Comparison of ENCODE assay signal across 18 cellular contexts in the genomic region with DNA sequence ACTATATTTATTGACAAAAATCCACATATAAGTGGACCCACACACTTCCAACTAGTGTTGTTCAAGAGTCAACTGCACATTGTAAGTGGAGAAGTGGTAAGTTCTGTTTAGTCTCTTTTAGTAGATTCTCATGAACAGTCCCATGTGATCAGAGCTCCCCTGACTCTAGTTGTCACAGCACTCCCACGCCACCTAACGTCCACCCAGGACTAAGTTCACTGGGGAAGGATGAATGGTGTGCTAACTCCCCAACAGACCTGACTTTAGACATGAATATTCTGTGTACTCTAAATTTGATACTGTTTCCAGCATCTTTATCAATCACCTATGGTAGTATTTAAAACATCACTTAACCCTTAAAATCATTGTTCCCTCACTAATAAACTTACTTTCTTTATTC. TPM values are rescaled to one million over a fixed set of nuclear protein-coding genes. Genes with fewer than 3 reads are reported as not detected.
DNase-seq lines count a peak whose midpoint lies in the region; ATAC-seq, FAIRE-seq and TF ChIP-seq lines count a peak whose summit lies in the region.
"Had no signal": no experiment of that assay in that cellular context is flagged by ENCODE, and none has a peak within 500 bp of the region (broad histone marks: within the 10 kb centered on the region; RNA-seq: fewer than 3 reads in every experiment).

No MANE protein-coding gene starts in this region.

- no TSS peak for BruUV-seq in MCF 10A (replicated peaks; lab: Mats Ljungman, UMichigan)
- no TSS peak for BruUV-seq in mammary epithelial cell (replicated peaks; lab: Mats Ljungman, UMichigan)
- no TSS peak for BruUV-seq in K562 (replicated peaks; lab: Mats Ljungman, UMichigan)

- H4K20me1 ChIP-seq in mammary epithelial cell (ENCODE audit: insufficient read depth, low read length): no peaks in the 10 kb centered on the region
- H4K20me1 ChIP-seq in K562 (replicated peaks; ENCODE audit: control insufficient read depth, insufficient read depth, low read length): no peaks in the 10 kb centered on the region
- no peaks in the 10 kb centered on the region for H4K20me1 ChIP-seq in osteoblast (ENCODE audit: insufficient read depth, low read length)

- TF ChIP-seq CTCF in MCF 10A (IDR thresholded peaks at IDR 0.05; ENCODE audit: unreplicated experiment) (no peak), mammary epithelial cell (conservative IDR thresholded peaks at IDR 0.05 in 1 of 2, IDR thresholded peaks at IDR 0.05 in 1 of 2; ENCODE audit: extremely low read depth in 1 of 2, insufficient read depth in 1 of 2, low read depth in 1 of 2, low read length in 2 of 2) (no peak), K562 (IDR thresholded peaks at IDR 0.05 in 2 of 3, conservative IDR thresholded peaks at IDR 0.05 in 1 of 3; ENCODE audit: insufficient read depth in 2 of 3, low read depth in 1 of 3, low read length in 3 of 3) (peak; percentile 41 to 60 (median 50); a peak in 5 of 6 replicates), osteoblast (IDR thresholded peaks at IDR 0.05; ENCODE audit: extremely low read depth, low read depth, low read length) (peak; percentile 22), omental fat pad (IDR thresholded peaks at IDR 0.05) (no peak)

- dilution Hi-C loops in mammary epithelial cell (cut with HindIII; ENCODE audit: low sequenced_read_pairs): loop anchor here (25.0 kb wide), 1 partner anchor 377 kb away; no protein-coding TSS in a partner anchor

- DNase-seq in MCF 10A (ENCODE audit: unreplicated experiment) (peak; percentile 8), mammary epithelial cell (no peak), KBM-7 (peak; percentile 2), K562 (ENCODE audit: extremely low read depth in 1 of 4, low spot score in 3 of 4) (peak; percentile 23 to 49 (median 32)), osteoblast (ENCODE audit: insufficient read length, low spot score, missing footprints) (no peak), omental fat pad (ENCODE audit: low spot score) (no peak)
- DNase-seq in CD4-positive, alpha-beta memory T cell: no peak
- DNase-seq: activated naive CD8-positive, alpha-beta T cell treated with anti-CD3 and anti-CD28 coated beads, Interleukin-2, amount 50 U/mL, for 24 hours; DMS79; foreskin fibroblast; naive B cell; NCI-H510A; stimulated activated CD4-positive, alpha-beta T cell treated with anti-CD3 and anti-CD28 coated beads, Interleukin-4, amount 100 ng/mL, for 4 hours; stimulated activated naive CD4-positive, alpha-beta T cell treated with Interleukin-2 at 50 U/mL for 16 hours had no signal

- WGBS in mammary epithelial cell (ENCODE audit: low coverage, missing lambda C conversion rate): 70% methylated on average over 2 of the region's 2 CpGs
- 13% methylated on average over 2 of the region's 2 CpGs for WGBS in K562 (ENCODE audit: insufficient coverage, low coverage, missing lambda C conversion rate)

- no peak overlapping the region for H3K27ac Mint-ChIP-seq in MCF 10A (ENCODE audit: low read depth, unreplicated experiment)
- H3K27ac Mint-ChIP-seq in CD4-positive, alpha-beta memory T cell: no peak overlapping the region
- H3K27ac Mint-ChIP-seq: activated naive CD8-positive, alpha-beta T cell treated with anti-CD3 and anti-CD28 coated beads, Interleukin-2, amount 50 U/mL, for 24 hours; naive B cell had no signal

- POLR2A ChIA-PET in MCF 10A (lab: Yijun Ruan, JAX) (interaction anchor here (0.7 kb wide), 1 partner anchor 293 kb away, joined by 4 read pairs; no protein-coding TSS in a partner anchor), K562 (lab: Yijun Ruan, JAX) (interaction anchor here (0.6 to 1.8 kb wide), 2 partner anchors 13 to 245 kb away, joined by 3 to 8 read pairs; no protein-coding TSS in a partner anchor)
- POLR2A ChIA-PET in CD4-positive, alpha-beta memory T cell (lab: Charles Lee; ENCODE audit: partially characterized antibody): no interaction called here

- intact Hi-C loops in MCF 10A (cut with micrococcal nuclease) (no loop called here), mammary epithelial cell (cut with micrococcal nuclease) (loop anchor here (5.0 kb wide), 1 partner anchor 338 kb away; no protein-coding TSS in a partner anchor), K562 (cut with micrococcal nuclease) (loop anchor here (1.0 kb wide), 1 partner anchor 338 kb away; no protein-coding TSS in a partner anchor)
- intact Hi-C loops in CD4-positive, alpha-beta memory T cell (cut with micrococcal nuclease): no loop called here

- H3K9me3 Mint-ChIP-seq in MCF 10A (ENCODE audit: unreplicated experiment): no peaks in the 10 kb centered on the region
- peaks cover 0 to 2% (median 0%) of the 10 kb centered on the region in 8 donors for H3K9me3 Mint-ChIP-seq in CD4-positive, alpha-beta memory T cell
- H3K9me3 Mint-ChIP-seq: activated naive CD8-positive, alpha-beta T cell treated with anti-CD3 and anti-CD28 coated beads, Interleukin-2, amount 50 U/mL, for 24 hours; naive B cell had no signal

- peak; percentile 85 for ATAC-seq in K562
- no peak for ATAC-seq in omental fat pad (ENCODE audit: low FRiP score)
- ATAC-seq in GM21447 (IDR thresholded peaks at IDR 0.05; ENCODE audit: unreplicated experiment): no peak
- ATAC-seq: activated naive CD8-positive, alpha-beta T cell treated with anti-CD3 and anti-CD28 coated beads, Interleukin-2, amount 50 U/mL, for 24 hours had no signal

- TF ChIP-seq RAD21 in K562 (CRISPR knock-in tag; conservative IDR thresholded peaks at IDR 0.05 in 1 of 2, IDR thresholded peaks at IDR 0.05 in 1 of 2): peak; percentile 29 to 56

- CTCF ChIA-PET in MCF 10A (lab: Yijun Ruan, JAX) (interaction anchor here (1.6 to 2.4 kb wide), 3 partner anchors 13 to 710 kb away, joined by 5 to 15 read pairs (median 6); no protein-coding TSS in a partner anchor), mammary epithelial cell (lab: Charles Lee; ENCODE audit: low non-redundant PET) (no interaction called here), K562 (lab: Yijun Ruan, JAX; ENCODE audit: low intra/inter-chr PET ratio) (no interaction called here)
- CTCF ChIA-PET in CD4-positive, alpha-beta memory T cell (lab: Charles Lee; ENCODE audit: partially characterized antibody): no interaction called here

- H3K9ac ChIP-seq in mammary epithelial cell (ENCODE audit: insufficient read depth, low read length) (no peak overlapping the region), K562 (ENCODE audit: insufficient read depth in 1 of 2, low read depth in 2 of 2, low read length in 2 of 2) (no peak overlapping the region)

- no peak overlapping the region for H3K4me2 ChIP-seq in mammary epithelial cell (ENCODE audit: insufficient read depth, low read depth, low read length)
- H3K4me2 ChIP-seq in K562 (ENCODE audit: insufficient read depth, low read length): no peak overlapping the region
- no peak overlapping the region for H3K4me2 ChIP-seq in osteoblast (ENCODE audit: insufficient read depth, low read length)

- H3K27ac ChIP-seq in mammary epithelial cell (ENCODE audit: insufficient read depth, low read depth, low read length) (no peak overlapping the region), K562 (ENCODE audit: extremely low read depth, low read depth, low read length) (no peak overlapping the region), osteoblast (ENCODE audit: low read depth, low read length) (no peak overlapping the region)
- no peak overlapping the region for H3K27ac ChIP-seq in CD4-positive, alpha-beta memory T cell (ENCODE audit: low read depth, low read length)
- H3K27ac ChIP-seq: HL-60, right atrium auricular region had no signal

- no peak overlapping the region for H3K4me3 Mint-ChIP-seq in MCF 10A (ENCODE audit: unreplicated experiment)
- H3K4me3 Mint-ChIP-seq in CD4-positive, alpha-beta memory T cell: no peak overlapping the region
- H3K4me3 Mint-ChIP-seq: activated naive CD8-positive, alpha-beta T cell treated with anti-CD3 and anti-CD28 coated beads, Interleukin-2, amount 50 U/mL, for 24 hours; naive B cell had no signal

- TF ChIP-seq POLR2A in K562 (conservative IDR thresholded peaks at IDR 0.05): no peak

- H3K27me3 ChIP-seq in mammary epithelial cell (ENCODE audit: insufficient read depth, low read length) (no peaks in the 10 kb centered on the region), K562 (ENCODE audit: control insufficient read depth in 2 of 2, insufficient read depth in 2 of 2, low read length in 2 of 2) (no peaks in the 10 kb centered on the region), osteoblast (ENCODE audit: insufficient read depth, low read length) (no peaks in the 10 kb centered on the region)
- H3K27me3 ChIP-seq in CD4-positive, alpha-beta memory T cell (ENCODE audit: insufficient read depth, low read length): no peaks in the 10 kb centered on the region
- H3K27me3 ChIP-seq: right atrium auricular region had no signal

- no peaks in the 10 kb centered on the region for H3K9me3 ChIP-seq in mammary epithelial cell (replicated peaks; ENCODE audit: insufficient read depth, low read length)
- no peaks in the 10 kb centered on the region for H3K9me3 ChIP-seq in K562 (replicated peaks; ENCODE audit: control insufficient read depth, insufficient read depth, low read depth, low read length)
- H3K9me3 ChIP-seq in osteoblast (ENCODE audit: low read depth, low read length): no peaks in the 10 kb centered on the region
- no peaks in the 10 kb centered on the region for H3K9me3 ChIP-seq in CD4-positive, alpha-beta memory T cell (ENCODE audit: control insufficient read depth in 1 of 2, low read length in 2 of 2)
- H3K9me3 ChIP-seq: right atrium auricular region had no signal

- H3K36me3 ChIP-seq in mammary epithelial cell (ENCODE audit: insufficient read depth, low read length): no peaks in the 10 kb centered on the region
- H3K36me3 ChIP-seq in K562 (ENCODE audit: control insufficient read depth, insufficient read depth, low read length): no peaks in the 10 kb centered on the region
- no peaks in the 10 kb centered on the region for H3K36me3 ChIP-seq in osteoblast (ENCODE audit: insufficient read depth, low read length)
- H3K36me3 ChIP-seq in CD4-positive, alpha-beta memory T cell (ENCODE audit: insufficient read depth, low read length): no peaks in the 10 kb centered on the region
- H3K36me3 ChIP-seq: right atrium auricular region had no signal

- H3K36me3 Mint-ChIP-seq in MCF 10A (ENCODE audit: insufficient read depth, unreplicated experiment): no peaks in the 10 kb centered on the region
- H3K36me3 Mint-ChIP-seq in CD4-positive, alpha-beta memory T cell: no peaks in the 10 kb centered on the region
- H3K36me3 Mint-ChIP-seq: naive B cell had no signal

- H3K4me1 Mint-ChIP-seq in MCF 10A (ENCODE audit: insufficient read depth, unreplicated experiment): no peaks in the 10 kb centered on the region
- no peaks in the 10 kb centered on the region for H3K4me1 Mint-ChIP-seq in CD4-positive, alpha-beta memory T cell
- H3K4me1 Mint-ChIP-seq: activated naive CD8-positive, alpha-beta T cell treated with anti-CD3 and anti-CD28 coated beads, Interleukin-2, amount 50 U/mL, for 24 hours; naive B cell had no signal

- H3K79me2 ChIP-seq in mammary epithelial cell (ENCODE audit: insufficient read depth, low read length) (no peaks in the 10 kb centered on the region), K562 (ENCODE audit: control insufficient read depth, insufficient read depth, low read length) (no peaks in the 10 kb centered on the region), osteoblast (ENCODE audit: insufficient read depth, low read length) (no peaks in the 10 kb centered on the region)

- H3K4me1 ChIP-seq in mammary epithelial cell (ENCODE audit: insufficient read depth, low read length) (no peaks in the 10 kb centered on the region), K562 (replicated peaks in 1 of 2; ENCODE audit: control insufficient read depth in 2 of 2, insufficient read depth in 2 of 2, low read length in 2 of 2) (no peaks in the 10 kb centered on the region), osteoblast (ENCODE audit: insufficient read depth, low read length) (no peaks in the 10 kb centered on the region)
- no peaks in the 10 kb centered on the region for H3K4me1 ChIP-seq in CD4-positive, alpha-beta memory T cell (ENCODE audit: insufficient read depth, low read length)
- H3K4me1 ChIP-seq: right atrium auricular region had no signal

- peak; percentile 75 for FAIRE-seq in K562 (lab: Jason Lieb, UNC)
- FAIRE-seq: keratinocyte had no signal

- in situ Hi-C loops in mammary epithelial cell (cut with MboI; ENCODE audit: low sequenced_read_pairs in 2 of 2): loop anchor here (25.0 kb wide), 1 partner anchor 702 kb away; no protein-coding TSS in a partner anchor
- in situ Hi-C loops in KBM-7 (cut with MboI; ENCODE audit: low pct_unique_long_range_greater_than_20kb, low sequenced_read_pairs): no loop called here
- in situ Hi-C loops in K562 (cut with MboI): no loop called here

- H3K4me3 ChIP-seq in mammary epithelial cell (replicated peaks in 1 of 3; ENCODE audit: insufficient read depth in 1 of 3, low read depth in 2 of 3, low read length in 3 of 3): no peak overlapping the region
- no peak overlapping the region for H3K4me3 ChIP-seq in K562
- H3K4me3 ChIP-seq in osteoblast (ENCODE audit: insufficient read depth, low read length): no peak overlapping the region
- no peak overlapping the region for H3K4me3 ChIP-seq in CD4-positive, alpha-beta memory T cell (ENCODE audit: low read length in 2 of 2)
- H3K4me3 ChIP-seq: right atrium auricular region had no signal

- TF ChIP-seq EP300 in K562 (IDR thresholded peaks at IDR 0.05; ENCODE audit: low read length): no peak

- no peak overlapping the region for H2AFZ ChIP-seq in mammary epithelial cell (ENCODE audit: low read depth, low read length)
- no peak overlapping the region for H2AFZ ChIP-seq in K562 (ENCODE audit: low read depth, low read length)
- H2AFZ ChIP-seq in osteoblast (ENCODE audit: low read length): no peak overlapping the region

- H3K27me3 Mint-ChIP-seq in MCF 10A (ENCODE audit: insufficient read depth, unreplicated experiment): no peaks in the 10 kb centered on the region
- no peaks in the 10 kb centered on the region for H3K27me3 Mint-ChIP-seq in CD4-positive, alpha-beta memory T cell
- H3K27me3 Mint-ChIP-seq: activated naive CD8-positive, alpha-beta T cell treated with anti-CD3 and anti-CD28 coated beads, Interleukin-2, amount 50 U/mL, for 24 hours; naive B cell had no signal

- no peaks in the 10 kb centered on the region for H3K9me1 ChIP-seq in K562 (ENCODE audit: control insufficient read depth, insufficient read depth, low read length)

RNA-seq across cellular contexts. Expression of gene PACRGL, which starts 59.8 kb away (rescaled TPM):
- total RNA-seq in MCF 10A (2022) (23.7 and 28.3 TPM in 2 replicates), mammary epithelial cell (10 to 100 TPM; 16.0 to 29.2 TPM), K562 (2014; rRNA removed) (54.6 and 66.0 TPM in 2 replicates), K562 (2014; rRNA removed; fragmentation: Illumina TruSeq; extraction: Trizol) (35.9 and 36.8 TPM in 2 replicates), K562 (2015; rRNA removed; fragmentation: Illumina TruSeq; extraction: Trizol) (23.8 and 24.8 TPM in 2 replicates), K562 (2021) (22.7 and 26.4 TPM in 2 replicates), osteoblast (26.8 and 27.5 TPM in 2 replicates), omental fat pad (10 to 100 TPM; 20.3 to 26.3 (median 21.8) TPM)
- polyA plus RNA-seq in mammary epithelial cell (11.5 TPM), K562 (2011; rRNA removed) (21.3 and 37.9 TPM in 2 replicates), K562 (2014; fragmentation: Illumina TruSeq; extraction: Trizol) (26.3 and 27.5 TPM in 2 replicates), K562 (2014; fragmentation: Nextera tagmentation; extraction: Ambion mirVana) (1 to 10 TPM; 6.6 to 8.0 TPM), K562 (2014; rRNA removed) (48.2 and 55.0 TPM in 2 replicates)
- polyA minus RNA-seq in mammary epithelial cell: 6.3 TPM
- total RNA-seq in K562 (2011; cell fraction: chromatin; rRNA removed; ENCODE audit: low replicate concordance): 36.9 and 74.5 TPM in 2 replicates
- 33.8 and 36.4 TPM in 2 replicates for total RNA-seq in K562 (2011; cell fraction: nucleolus; rRNA removed)
- 42.4 and 47.6 TPM in 2 replicates for total RNA-seq in K562 (2011; cell fraction: nucleoplasm; rRNA removed)
- polyA plus RNA-seq in K562 (2011; cell fraction: cytosol; rRNA removed): 11.1 and 12.1 TPM in 2 replicates
- polyA plus RNA-seq in K562 (2011; cell fraction: nucleus; rRNA removed): 19.2 and 43.2 TPM in 2 replicates
- 11.1 and 17.3 TPM in 2 replicates for polyA plus RNA-seq in K562 (2012)
- 26.7 and 32.3 TPM in 2 replicates for polyA minus RNA-seq in K562 (2011; rRNA and poly(A)+ RNA removed)
- 11.7 and 14.2 TPM in 2 replicates for polyA minus RNA-seq in K562 (2011; cell fraction: cytosol; rRNA and poly(A)+ RNA removed)
- 54.3 and 93.0 TPM in 2 replicates for polyA minus RNA-seq in K562 (2011; cell fraction: nucleus; rRNA and poly(A)+ RNA removed)
- 10 to 100 TPM; 13.9 to 14.4 TPM for total RNA-seq in CD4-positive, alpha-beta memory T cell
- polyA plus RNA-seq in CD4-positive, alpha-beta memory T cell: 1 to 10 TPM; 5.4 to 5.9 TPM

Comparison
In these comparisons a context has a peak if more than half of its experiments do, and no peak if none do; other contexts are left out.
1. DNase-seq: peak in MCF 10A (single experiment), KBM-7 (single experiment) and K562 (4 of 4); none in mammary epithelial cell (single experiment), osteoblast (single experiment), omental fat pad (single experiment) and CD4-positive, alpha-beta memory T cell (0 of 5).
2. intact Hi-C loops: an anchor here in mammary epithelial cell (5.0 kb wide) and K562 (1.0 kb wide); none called in MCF 10A and CD4-positive, alpha-beta memory T cell.
3. CTCF ChIP-seq: peak in K562 (3 of 3) and osteoblast (single experiment); none in MCF 10A (single experiment), mammary epithelial cell (0 of 2) and omental fat pad (0 of 3).
4. in situ Hi-C loops: an anchor here in mammary epithelial cell (25.0 kb wide); none called in KBM-7 and K562.